8 cellular contexts compared by ENCODE assay signal in genomic region chr2:169480079-169480465, GRCh38. TPM values are rescaled to one million over a fixed set of nuclear protein-coding genes. Genes with fewer than 3 reads are reported as not detected.
A peak's percentile ranks its signal among the peaks of the same experiment; 100 is the strongest.
DNase-seq lines count a peak whose midpoint lies in the region; ATAC-seq and TF ChIP-seq lines count a peak whose summit lies in the region.

No MANE protein-coding gene starts in this region.

- no TSS peak for BruUV-seq in Panc1 (replicated peaks; lab: Mats Ljungman, UMichigan)

- no peaks in the 10 kb centered on the region for H3K4me1 ChIP-seq in Panc1 (ENCODE audit: control insufficient read depth, insufficient read depth, low read length)
- no peaks in the 10 kb centered on the region for H3K4me1 ChIP-seq in fibroblast of lung (ENCODE audit: control insufficient read depth, extremely low read depth, insufficient read depth, low read length)
- peaks cover 11 to 13% of the 10 kb centered on the region in 2 donors for H3K4me1 ChIP-seq in gastrocnemius medialis

- in situ Hi-C loops in Panc1 (cut with HindIII; ENCODE audit: low pct_unique_long_range_greater_than_20kb, low sequenced_read_pairs) (no loop called here), gastrocnemius medialis (cut with MboI; ENCODE audit: low sequenced_read_pairs in 4 of 4) (no loop called here), KBM-7 (cut with MboI; ENCODE audit: low pct_unique_long_range_greater_than_20kb, low sequenced_read_pairs) (no loop called here)

- H3K27ac ChIP-seq in Panc1 (ENCODE audit: low read length) (peak overlapping the region; percentile 80), fibroblast of lung (ENCODE audit: insufficient read depth, low read length) (peak overlapping the region; percentile 69), gastrocnemius medialis (peak overlapping the region; percentile 71 to 84 (median 80))

- H3K4me2 ChIP-seq in fibroblast of lung (ENCODE audit: extremely low read depth, insufficient read depth, low read length) = peak overlapping the region; percentile 90

- H3K9ac ChIP-seq in fibroblast of lung (ENCODE audit: insufficient read depth, low read length) = no peak overlapping the region

- no peak for DNase-seq in Panc1 (ENCODE audit: low read depth, low spot score)
- peak; percentile 19 to 22 for DNase-seq in fibroblast of lung (ENCODE audit: low read depth in 2 of 2)
- no peak for DNase-seq in gastrocnemius medialis
- DNase-seq in KBM-7 = no peak
- DNase-seq in activated CD8-positive, alpha-beta memory T cell treated with anti-CD3 and anti-CD28 coated beads, Interleukin-2, amount 50 U/mL, for 48 hours = no peak

- peaks cover 2% of the 10 kb centered on the region; the same call in 1 of the 2 replicates for H3K36me3 ChIP-seq in Panc1 (ENCODE audit: control insufficient read depth, insufficient read depth, low read length)
- no peaks in the 10 kb centered on the region for H3K36me3 ChIP-seq in fibroblast of lung (ENCODE audit: control insufficient read depth, insufficient read depth, low read length)
- H3K36me3 ChIP-seq in gastrocnemius medialis = peaks cover 0 to 19% of the 10 kb centered on the region in 2 donors

- peak; percentile 6 for ATAC-seq in GM18517 (IDR thresholded peaks at IDR 0.05; ENCODE audit: unreplicated experiment)
- ATAC-seq in Panc1 = peak; percentile 7; the same call in 1 of the 2 replicates
- no peak for ATAC-seq in gastrocnemius medialis
- no peak for ATAC-seq in HG03378 (IDR thresholded peaks at IDR 0.05; ENCODE audit: unreplicated experiment)
- no peak for ATAC-seq in GM18909 (IDR thresholded peaks at IDR 0.05; ENCODE audit: poor library complexity, unreplicated experiment)

- CTCF ChIA-PET in Panc1 (lab: Charles Lee) = interaction anchor here (1.2 kb wide), 1 partner anchor 310 kb away, joined by 3 read pairs; no protein-coding TSS in a partner anchor

- no peaks in the 10 kb centered on the region for H4K20me1 ChIP-seq in fibroblast of lung (ENCODE audit: control insufficient read depth, extremely low read depth, insufficient read depth, low read length)

- peak overlapping the region; percentile 82 to 85 for H3K4me3 ChIP-seq in Panc1 (ENCODE audit: low read depth in 2 of 2, low read length in 2 of 2)
- H3K4me3 ChIP-seq in fibroblast of lung (replicated peaks in 1 of 4; ENCODE audit: control extremely low read depth in 1 of 4, insufficient read depth in 1 of 4, low read depth in 3 of 4, low read length in 4 of 4) = peak overlapping the region; percentile 63 to 97 (median 80)
- H3K4me3 ChIP-seq in gastrocnemius medialis = peak overlapping the region; percentile 70 to 95 (median 76)

- no peak for TF ChIP-seq POLR2A in gastrocnemius medialis (IDR thresholded peaks at IDR 0.05)

- intact Hi-C loops in Panc1 (cut with micrococcal nuclease; ENCODE audit: unreplicated experiment) = no loop called here
- intact Hi-C loops in gastrocnemius medialis (cut with DNase I; ENCODE audit: low total_unique reads) = no loop called here

- peak overlapping the region; percentile 90 for H2AFZ ChIP-seq in fibroblast of lung (ENCODE audit: low read length)

- H3K79me2 ChIP-seq in fibroblast of lung (ENCODE audit: control insufficient read depth, insufficient read depth, low read length) = no peaks in the 10 kb centered on the region

- no peaks in the 10 kb centered on the region for H3K27me3 ChIP-seq in Panc1 (ENCODE audit: control insufficient read depth, insufficient read depth, low read length)
- no peaks in the 10 kb centered on the region for H3K27me3 ChIP-seq in fibroblast of lung (ENCODE audit: control insufficient read depth, insufficient read depth, low read length)
- H3K27me3 ChIP-seq in gastrocnemius medialis = no peaks in the 10 kb centered on the region

- H3K9me3 ChIP-seq in Panc1 (ENCODE audit: control insufficient read depth, insufficient read depth, low read depth, low read length) = no peaks in the 10 kb centered on the region
- no peaks in the 10 kb centered on the region for H3K9me3 ChIP-seq in fibroblast of lung (ENCODE audit: control insufficient read depth, insufficient read depth, low read depth, low read length)
- no peaks in the 10 kb centered on the region for H3K9me3 ChIP-seq in gastrocnemius medialis

- TF ChIP-seq CTCF in Panc1 (IDR thresholded peaks at IDR 0.05) (no peak), fibroblast of lung (conservative IDR thresholded peaks at IDR 0.05 in 1 of 2, IDR thresholded peaks at IDR 0.05 in 1 of 2; ENCODE audit: low read depth in 1 of 2, low read length in 2 of 2) (no peak), gastrocnemius medialis (IDR thresholded peaks at IDR 0.05 in 4 of 5, conservative IDR thresholded peaks at IDR 0.05 in 1 of 5) (no peak)

- POLR2A ChIA-PET in Panc1 (lab: Charles Lee) = no interaction called here

RNA-seq across cellular contexts. Expression of gene BBS5, which starts 0.8 kb away (rescaled TPM):
- 7.5 TPM for total RNA-seq in Panc1 (2021; ENCODE audit: unreplicated experiment)
- 4.7 TPM for polyA plus RNA-seq in Panc1 (2012; ENCODE audit: insufficient read length)
- 5.6 and 7.1 TPM in 2 replicates for total RNA-seq in fibroblast of lung
- polyA plus RNA-seq in fibroblast of lung = 3.4 and 4.6 TPM in 2 replicates
- 4.6 and 5.0 TPM in 2 replicates for polyA plus RNA-seq in fibroblast of lung (2012)
- 0.19 and 0.79 TPM in 2 replicates for polyA minus RNA-seq in fibroblast of lung (ENCODE audit: low replicate concordance)
- 10 to 100 TPM in 1 of 4 donors, 1 to 10 TPM in 3; 4.5 to 17.8 (median 8.0) TPM for total RNA-seq in gastrocnemius medialis

RNA-seq across cellular contexts. Expression of gene KLHL41, which starts 29.4 kb away (rescaled TPM):
- 0.72 TPM for total RNA-seq in Panc1 (2021; ENCODE audit: unreplicated experiment)
- polyA plus RNA-seq in Panc1 (2012; ENCODE audit: insufficient read length) = 0.22 TPM
- total RNA-seq in fibroblast of lung = 3.8 and 4.6 TPM in 2 replicates
- 0.42 and 1.2 TPM in 2 replicates for polyA plus RNA-seq in fibroblast of lung
- polyA plus RNA-seq in fibroblast of lung (2012) = 0.36 and 0.99 TPM in 2 replicates
- 0.15 and 0.86 TPM in 2 replicates for polyA minus RNA-seq in fibroblast of lung (ENCODE audit: low replicate concordance)
- total RNA-seq in gastrocnemius medialis = 1,000 to 10,000 TPM; 2,008 to 3,010 (median 2,782) TPM

Comparison
In these comparisons a context has a peak if more than half of its experiments do, and no peak if none do; other contexts are left out.
1. ATAC-seq: peak in GM18517 (single experiment) and Panc1 (single experiment); none in gastrocnemius medialis (0 of 2), HG03378 (single experiment) and GM18909 (single experiment).
2. DNase-seq: peak in fibroblast of lung (2 of 2); none in Panc1 (single experiment), gastrocnemius medialis (0 of 2), KBM-7 (single experiment) and activated CD8-positive, alpha-beta memory T cell treated with anti-CD3 and anti-CD28 coated beads, Interleukin-2, amount 50 U/mL, for 48 hours (single experiment).
3. RNA of gene KLHL41, which starts 29.4 kb away (total RNA-seq): 2,008 to 3,010 TPM in gastrocnemius medialis; 3.8 to 4.6 TPM in fibroblast of lung and 0.72 TPM in Panc1 (single experiment); every median in the first group is over 100 times any median in the second.
4. Peak in every context shown above with its lines, with median percentiles within 50 percentile points of each other: H3K27ac ChIP-seq and H3K4me3 ChIP-seq.